In genomic region chr15:50860824-50861223, GRCh38 we compare ENCODE assay signal across 35 cellular contexts.
"Had no signal": no experiment of that assay in that cellular context is flagged by ENCODE, and none has a peak within 500 bp of the region (broad histone marks: within the 10 kb centered on the region; RNA-seq: fewer than 3 reads in every experiment).

No MANE protein-coding gene starts in this region.

- H3K36me3 ChIP-seq: MG63 had no signal

- H3K4me3 ChIP-seq: MG63 had no signal

- H3K9me3 ChIP-seq: MG63 had no signal

- DNase-seq: Karpas-422, Kasumi-1, MG63, MM.1S, MV-4-11, NCI-H1048, NCI-H1092, NCI-H1092 treated with DMSO at 0.1 percent for 48 hours, NCI-H1105, NCI-H1105 treated with DMSO at 0.1 percent for 48 hours, NCI-H1417, NCI-H1417 treated with DMSO at 0.1 percent for 48 hours, NCI-H1436, NCI-H1436 treated with DMSO at 0.1 percent for 48 hours, NCI-H146, NCI-H1694, NCI-H1694 treated with DMSO at 0.1 percent for 48 hours, NCI-H187, NCI-H187 treated with DMSO at 0.1 percent for 48 hours, NCI-H1930, NCI-H2029, NCI-H2029 treated with DMSO at 0.1 percent for 48 hours, NCI-H2081, NCI-H2081 treated with DMSO at 0.1 percent for 48 hours, NCI-H2107, NCI-H2171, NCI-H2171 treated with DMSO at 0.1 percent for 48 hours, NCI-H2227 treated with DMSO at 0.1 percent for 48 hours, NCI-H226, NCI-H345, NCI-H446, NCI-H446 treated with DMSO at 0.1 percent for 48 hours, NCI-H510A, NCI-H510A treated with DMSO at 0.1 percent for 48 hours, NCI-H524 had no signal

- H3K27me3 ChIP-seq: MG63 had no signal
